ENCODE assay signal across 18 cellular contexts in genomic region chr1:165793951-165794350, GRCh38.
"Had no signal": no experiment of that assay in that cellular context is flagged by ENCODE, and none has a peak within 500 bp of the region (broad histone marks: within the 10 kb centered on the region; RNA-seq: fewer than 3 reads in every experiment).

No MANE protein-coding gene starts in this region.

- H3K9me3 Mint-ChIP-seq: activated naive CD4-positive, alpha-beta T cell treated with anti-CD3 and anti-CD28 coated beads, Interleukin-2, amount 50 U/mL, for 24 hours; endodermal cell; natural killer cell had no signal

- DNase-seq: activated CD4-positive, alpha-beta T cell treated with anti-CD3 and anti-CD28 coated beads for 1 hour; activated CD8-positive, alpha-beta memory T cell treated with anti-CD3 and anti-CD28 coated beads for 24 hours; activated CD8-positive, alpha-beta memory T cell treated with anti-CD3 and anti-CD28 coated beads, Interleukin-2, amount 50 U/mL, for 48 hours; activated gamma-delta T cell; dorsolateral prefrontal cortex; endodermal cell; erythroblast; left cardiac atrium; natural killer cell; ovary; stimulated activated CD8-positive, alpha-beta memory T cell treated with anti-CD3 and anti-CD28 coated beads, Interleukin-4, amount 100 ng/mL, for 48 hours; stimulated activated naive CD4-positive, alpha-beta T cell; SW 1271; T-helper 2 cell; WERI-Rb-1 had no signal

- H3K4me3 ChIP-seq: cardiac muscle cell, dorsolateral prefrontal cortex, ovary had no signal

- H3K4me1 Mint-ChIP-seq: activated naive CD4-positive, alpha-beta T cell treated with anti-CD3 and anti-CD28 coated beads, Interleukin-2, amount 50 U/mL, for 24 hours; natural killer cell had no signal

- H3K27ac Mint-ChIP-seq: activated naive CD4-positive, alpha-beta T cell treated with anti-CD3 and anti-CD28 coated beads, Interleukin-2, amount 50 U/mL, for 24 hours; endodermal cell; natural killer cell had no signal

- H3K36me3 Mint-ChIP-seq: activated naive CD4-positive, alpha-beta T cell treated with anti-CD3 and anti-CD28 coated beads, Interleukin-2, amount 50 U/mL, for 24 hours; natural killer cell had no signal

- H3K27me3 ChIP-seq: cardiac muscle cell, dorsolateral prefrontal cortex, ovary had no signal

- H3K4me3 Mint-ChIP-seq: activated naive CD4-positive, alpha-beta T cell treated with anti-CD3 and anti-CD28 coated beads, Interleukin-2, amount 50 U/mL, for 24 hours; endodermal cell; natural killer cell had no signal

- H3K9me3 ChIP-seq: ovary had no signal

- H3K36me3 ChIP-seq: cardiac muscle cell, ovary, WERI-Rb-1 had no signal

- ATAC-seq: left cardiac atrium, natural killer cell, sciatic nerve had no signal

- H3K27ac ChIP-seq: cardiac muscle cell, dorsolateral prefrontal cortex, ovary, WERI-Rb-1 had no signal
